Comparison of ENCODE assay signal across 1 cellular context in the genomic region with DNA sequence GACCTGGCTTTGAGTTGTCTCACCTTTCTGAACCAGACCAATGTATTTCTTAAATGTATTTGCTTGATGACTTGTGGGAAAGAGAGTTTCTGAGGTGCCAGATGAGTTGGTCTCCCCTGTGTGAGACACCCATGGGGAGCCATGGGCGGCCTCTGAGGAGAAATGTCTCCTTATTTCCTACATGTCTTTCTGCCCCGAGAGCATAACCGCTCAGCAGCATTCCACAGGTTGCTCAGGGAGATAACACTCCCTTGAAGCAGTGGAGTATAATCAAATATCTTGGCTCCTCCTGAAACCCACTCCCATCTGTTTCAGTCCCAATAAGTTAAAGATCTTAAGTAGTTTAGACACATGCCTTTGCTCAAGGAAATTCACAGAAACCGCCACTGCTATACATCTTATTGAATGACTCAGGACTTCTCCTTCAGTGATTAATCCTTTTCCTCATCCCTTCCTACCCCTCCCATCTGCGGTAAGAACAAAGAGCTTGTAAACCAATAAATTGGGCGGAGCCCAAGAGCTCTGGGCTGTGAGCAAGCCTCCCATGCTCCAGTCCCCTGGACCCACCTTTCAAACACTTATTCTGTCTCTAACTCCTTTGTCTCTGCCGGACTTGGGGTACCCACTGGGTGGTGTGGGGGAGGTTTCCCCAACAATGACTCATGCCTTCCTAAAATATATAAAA.
TF ChIP-seq lines count a peak whose summit lies in the region.

No MANE protein-coding gene starts in this region.

TF ChIP-seq in HEK293, 187 proteins besides CTCF, POLR2A, EP300 and RAD21:
- TF ChIP-seq ZNF292 (tag by site-specific recombination; IDR thresholded peaks at IDR 0.05; ENCODE audit: borderline replicate concordance, low read depth) (no peak), MZF1 (tag by site-specific recombination; IDR thresholded peaks at IDR 0.05; ENCODE audit: borderline replicate concordance) (no peak), ZNF600 (tag by site-specific recombination; IDR thresholded peaks at IDR 0.05) (no peak), SCRT2 (tag by site-specific recombination; IDR thresholded peaks at IDR 0.05) (0 out of 2 replicates have a peak, but pooled peaks have one; percentile 28), HOXC10 (CRISPR knock-in tag; IDR thresholded peaks at IDR 0.05) (no peak), ZBTB48 (tag by site-specific recombination; IDR thresholded peaks at IDR 0.05) (no peak)
- TF ChIP-seq, protein P1, sequence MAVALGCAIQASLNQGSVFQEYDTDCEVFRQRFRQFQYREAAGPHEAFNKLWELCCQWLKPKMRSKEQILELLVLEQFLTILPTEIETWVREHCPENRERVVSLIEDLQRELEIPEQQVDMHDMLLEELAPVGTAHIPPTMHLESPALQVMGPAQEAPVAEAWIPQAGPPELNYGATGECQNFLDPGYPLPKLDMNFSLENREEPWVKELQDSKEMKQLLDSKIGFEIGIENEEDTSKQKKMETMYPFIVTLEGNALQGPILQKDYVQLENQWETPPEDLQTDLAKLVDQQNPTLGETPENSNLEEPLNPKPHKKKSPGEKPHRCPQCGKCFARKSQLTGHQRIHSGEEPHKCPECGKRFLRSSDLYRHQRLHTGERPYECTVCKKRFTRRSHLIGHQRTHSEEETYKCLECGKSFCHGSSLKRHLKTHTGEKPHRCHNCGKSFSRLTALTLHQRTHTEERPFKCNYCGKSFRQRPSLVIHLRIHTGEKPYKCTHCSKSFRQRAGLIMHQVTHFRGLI (tag by site-specific recombination; IDR thresholded peaks at IDR 0.05), result no peak
- TF ChIP-seq, protein P2, sequence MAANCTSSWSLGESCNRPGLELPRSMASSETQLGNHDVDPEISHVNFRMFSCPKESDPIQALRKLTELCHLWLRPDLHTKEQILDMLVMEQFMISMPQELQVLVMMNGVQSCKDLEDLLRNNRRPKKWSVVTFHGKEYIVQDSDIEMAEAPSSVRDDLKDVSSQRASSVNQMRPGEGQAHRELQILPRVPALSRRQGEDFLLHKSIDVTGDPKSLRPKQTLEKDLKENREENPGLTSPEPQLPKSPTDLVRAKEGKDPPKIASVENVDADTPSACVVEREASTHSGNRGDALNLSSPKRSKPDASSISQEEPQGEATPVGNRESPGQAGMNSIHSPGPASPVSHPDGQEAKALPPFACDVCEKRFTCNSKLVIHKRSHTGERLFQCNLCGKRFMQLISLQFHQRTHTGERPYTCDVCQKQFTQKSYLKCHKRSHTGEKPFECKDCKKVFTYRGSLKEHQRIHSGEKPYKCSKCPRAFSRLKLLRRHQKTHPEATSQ (tag by site-specific recombination; IDR thresholded peaks at IDR 0.05), result no peak
TF ChIP-seq in HEK293: peak in this region for 1.
